18 cellular contexts compared by ENCODE assay signal in genomic region chr3:123262226-123262625, GRCh38.
DNase-seq lines count a peak whose midpoint lies in the region; ATAC-seq and TF ChIP-seq lines count a peak whose summit lies in the region.
"Had no signal": no experiment of that assay in that cellular context is flagged by ENCODE, and none has a peak within 500 bp of the region (broad histone marks: within the 10 kb centered on the region; RNA-seq: fewer than 3 reads in every experiment).

No MANE protein-coding gene starts in this region.

- no peaks in the 10 kb centered on the region for H3K79me2 ChIP-seq in hepatocyte

- 69% methylated on average over 2 of the region's 2 CpGs for WGBS in hepatocyte (ENCODE audit: low lambda C conversion rate, missing lambda C conversion rate)

- intact Hi-C loops in activated T-helper 1 cell treated with anti-CD3 and anti-CD28 coated beads, Interleukin-12 subunit alpha, Interleukin-12 subunit beta, Interleukin-2, Interleukin-4 antibody, amounts not matched to agents 30 ng/mL and 10 ng/mL and 1 ng/mL, durations not matched to agents 14 hours and 24 hours and 36 hours (cut with micrococcal nuclease), result no loop called here

- H3K4me3 ChIP-seq in hepatocyte, result no peak overlapping the region
- H3K4me3 ChIP-seq: PC-9 had no signal

- no peak overlapping the region for H3K4me3 Mint-ChIP-seq in activated naive CD4-positive, alpha-beta T cell treated with anti-CD3 and anti-CD28 coated beads, Interleukin-2, amount 10 ng/mL, durations not matched to agents 7 days and 5 days
- H3K4me3 Mint-ChIP-seq in activated T-helper 1 cell treated with anti-CD3 and anti-CD28 coated beads, Interleukin-12 subunit alpha, Interleukin-12 subunit beta, Interleukin-2, Interleukin-4 antibody, amounts not matched to agents 30 ng/mL and 10 ng/mL and 1 ng/mL, durations not matched to agents 14 hours and 24 hours and 36 hours, result no peak overlapping the region
- no peak overlapping the region for H3K4me3 Mint-ChIP-seq in stimulated activated effector memory CD8-positive, alpha-beta T cell treated with anti-CD3 and anti-CD28 coated beads, Interleukin-12 subunit alpha, Interleukin-12 subunit beta, amount 100 ng/mL, for 72 hours
- H3K4me3 Mint-ChIP-seq: IgD-negative memory B cell had no signal

- peaks cover 3% of the 10 kb centered on the region for H3K36me3 ChIP-seq in hepatocyte (replicated peaks; ENCODE audit: insufficient read depth, low read depth)

- TF ChIP-seq CTCF in hepatocyte (IDR thresholded peaks at IDR 0.05; ENCODE audit: poor library complexity), result no peak

- H3K9me3 Mint-ChIP-seq in activated naive CD4-positive, alpha-beta T cell treated with anti-CD3 and anti-CD28 coated beads, Interleukin-2, amount 10 ng/mL, durations not matched to agents 7 days and 5 days, result no peaks in the 10 kb centered on the region
- H3K9me3 Mint-ChIP-seq in activated naive CD4-positive, alpha-beta T cell treated with anti-CD3 and anti-CD28 coated beads, Interleukin-2, amount 50 U/mL, for 72 hours, result no peaks in the 10 kb centered on the region
- no peaks in the 10 kb centered on the region for H3K9me3 Mint-ChIP-seq in activated T-helper 1 cell treated with anti-CD3 and anti-CD28 coated beads, Interleukin-12 subunit alpha, Interleukin-12 subunit beta, Interleukin-2, Interleukin-4 antibody, amounts not matched to agents 30 ng/mL and 10 ng/mL and 1 ng/mL, durations not matched to agents 14 hours and 24 hours and 36 hours
- no peaks in the 10 kb centered on the region for H3K9me3 Mint-ChIP-seq in stimulated activated effector memory CD8-positive, alpha-beta T cell treated with anti-CD3 and anti-CD28 coated beads, Interleukin-12 subunit alpha, Interleukin-12 subunit beta, amount 100 ng/mL, for 72 hours

- no peaks in the 10 kb centered on the region for H3K27me3 ChIP-seq in hepatocyte

- H3K4me1 ChIP-seq in hepatocyte (ENCODE audit: insufficient read depth), result no peaks in the 10 kb centered on the region

- H3K27ac ChIP-seq in hepatocyte, result peak overlapping the region; percentile 35
- H3K27ac ChIP-seq: C4-2B, PC-9 had no signal

- no peaks in the 10 kb centered on the region for H3K9me2 ChIP-seq in hepatocyte (replicated peaks; ENCODE audit: insufficient read depth)

- no peaks in the 10 kb centered on the region for H4K20me1 ChIP-seq in hepatocyte (ENCODE audit: insufficient read depth, poor library complexity, severe bottlenecking)

- CTCF ChIA-PET in activated naive CD4-positive, alpha-beta T cell treated with anti-CD3 and anti-CD28 coated beads, Interleukin-2, amount 10 ng/mL, durations not matched to agents 7 days and 5 days (lab: Charles Lee), result no interaction called here

- H3K27ac Mint-ChIP-seq in activated naive CD4-positive, alpha-beta T cell treated with anti-CD3 and anti-CD28 coated beads, Interleukin-2, amount 10 ng/mL, durations not matched to agents 7 days and 5 days, result peak overlapping the region; percentile 75
- H3K27ac Mint-ChIP-seq in activated naive CD4-positive, alpha-beta T cell treated with anti-CD3 and anti-CD28 coated beads, Interleukin-2, amount 50 U/mL, for 72 hours, result peak overlapping the region in 1 of 2 donors; percentile 31
- peak overlapping the region; percentile 41 for H3K27ac Mint-ChIP-seq in activated T-helper 1 cell treated with anti-CD3 and anti-CD28 coated beads, Interleukin-12 subunit alpha, Interleukin-12 subunit beta, Interleukin-2, Interleukin-4 antibody, amounts not matched to agents 30 ng/mL and 10 ng/mL and 1 ng/mL, durations not matched to agents 14 hours and 24 hours and 36 hours
- peak overlapping the region; percentile 35 for H3K27ac Mint-ChIP-seq in stimulated activated effector memory CD8-positive, alpha-beta T cell treated with anti-CD3 and anti-CD28 coated beads, Interleukin-12 subunit alpha, Interleukin-12 subunit beta, amount 100 ng/mL, for 72 hours
- H3K27ac Mint-ChIP-seq: IgD-negative memory B cell had no signal

- H3K36me3 Mint-ChIP-seq in activated naive CD4-positive, alpha-beta T cell treated with anti-CD3 and anti-CD28 coated beads, Interleukin-2, amount 10 ng/mL, durations not matched to agents 7 days and 5 days, result peaks cover 22% of the 10 kb centered on the region
- peaks cover 8 to 12% of the 10 kb centered on the region in 2 donors for H3K36me3 Mint-ChIP-seq in activated naive CD4-positive, alpha-beta T cell treated with anti-CD3 and anti-CD28 coated beads, Interleukin-2, amount 50 U/mL, for 72 hours
- H3K36me3 Mint-ChIP-seq in activated T-helper 1 cell treated with anti-CD3 and anti-CD28 coated beads, Interleukin-12 subunit alpha, Interleukin-12 subunit beta, Interleukin-2, Interleukin-4 antibody, amounts not matched to agents 30 ng/mL and 10 ng/mL and 1 ng/mL, durations not matched to agents 14 hours and 24 hours and 36 hours (ENCODE audit: low read depth), result peaks cover 15% of the 10 kb centered on the region
- peaks cover 55% of the 10 kb centered on the region for H3K36me3 Mint-ChIP-seq in stimulated activated effector memory CD8-positive, alpha-beta T cell treated with anti-CD3 and anti-CD28 coated beads, Interleukin-12 subunit alpha, Interleukin-12 subunit beta, amount 100 ng/mL, for 72 hours

- H3K27me3 Mint-ChIP-seq in activated naive CD4-positive, alpha-beta T cell treated with anti-CD3 and anti-CD28 coated beads, Interleukin-2, amount 10 ng/mL, durations not matched to agents 7 days and 5 days, result no peaks in the 10 kb centered on the region
- H3K27me3 Mint-ChIP-seq in activated T-helper 1 cell treated with anti-CD3 and anti-CD28 coated beads, Interleukin-12 subunit alpha, Interleukin-12 subunit beta, Interleukin-2, Interleukin-4 antibody, amounts not matched to agents 30 ng/mL and 10 ng/mL and 1 ng/mL, durations not matched to agents 14 hours and 24 hours and 36 hours (ENCODE audit: insufficient read depth), result no peaks in the 10 kb centered on the region
- H3K27me3 Mint-ChIP-seq: IgD-negative memory B cell had no signal

- no peak for DNase-seq in activated naive CD4-positive, alpha-beta T cell treated with anti-CD3 and anti-CD28 coated beads, Interleukin-2, amount 10 ng/mL, durations not matched to agents 7 days and 5 days
- no peak for DNase-seq in activated naive CD4-positive, alpha-beta T cell treated with anti-CD3 and anti-CD28 coated beads, Interleukin-2, amount 50 U/mL, for 72 hours (ENCODE audit: low spot score in 2 of 2)
- no peak for DNase-seq in activated T-helper 1 cell treated with anti-CD3 and anti-CD28 coated beads, Interleukin-12 subunit alpha, Interleukin-12 subunit beta, Interleukin-2, Interleukin-4 antibody, amounts not matched to agents 30 ng/mL and 10 ng/mL and 1 ng/mL, durations not matched to agents 14 hours and 24 hours and 36 hours (ENCODE audit: low spot score)
- DNase-seq in hepatocyte (ENCODE audit: low spot score) (no peak), cortex of kidney (lab: John Stamatoyannopoulos, UW) (no peak)
- DNase-seq in stimulated activated effector memory CD8-positive, alpha-beta T cell treated with anti-CD3 and anti-CD28 coated beads, Interleukin-12 subunit alpha, Interleukin-12 subunit beta, amount 100 ng/mL, for 72 hours (ENCODE audit: low spot score in 2 of 2), result no peak
- DNase-seq: GOT3, Karpas-422, NCI-H446 treated with DMSO at 0.1 percent for 48 hours, NCI-H526 treated with DMSO at 0.1 percent for 48 hours, PC-9, RPMI8226, SHP77 had no signal

- no peak for ATAC-seq in activated naive CD4-positive, alpha-beta T cell treated with anti-CD3 and anti-CD28 coated beads, Interleukin-2, amount 50 U/mL, for 72 hours
- no peak for ATAC-seq in stimulated activated effector memory CD8-positive, alpha-beta T cell treated with anti-CD3 and anti-CD28 coated beads, Interleukin-12 subunit alpha, Interleukin-12 subunit beta, amount 100 ng/mL, for 72 hours
- no peak for ATAC-seq in HG03139 (IDR thresholded peaks at IDR 0.05; ENCODE audit: unreplicated experiment)
- no peak for ATAC-seq in GM19328 (IDR thresholded peaks at IDR 0.05; ENCODE audit: unreplicated experiment)
- ATAC-seq: HCT116 had no signal

- no peaks in the 10 kb centered on the region for H3K9me3 ChIP-seq in hepatocyte (ENCODE audit: low read depth)

- peaks cover 18% of the 10 kb centered on the region for H3K4me1 Mint-ChIP-seq in activated naive CD4-positive, alpha-beta T cell treated with anti-CD3 and anti-CD28 coated beads, Interleukin-2, amount 10 ng/mL, durations not matched to agents 7 days and 5 days
- peaks cover 10% of the 10 kb centered on the region for H3K4me1 Mint-ChIP-seq in activated T-helper 1 cell treated with anti-CD3 and anti-CD28 coated beads, Interleukin-12 subunit alpha, Interleukin-12 subunit beta, Interleukin-2, Interleukin-4 antibody, amounts not matched to agents 30 ng/mL and 10 ng/mL and 1 ng/mL, durations not matched to agents 14 hours and 24 hours and 36 hours (ENCODE audit: low read depth)
- H3K4me1 Mint-ChIP-seq in stimulated activated effector memory CD8-positive, alpha-beta T cell treated with anti-CD3 and anti-CD28 coated beads, Interleukin-12 subunit alpha, Interleukin-12 subunit beta, amount 100 ng/mL, for 72 hours, result no peaks in the 10 kb centered on the region

- H2AFZ ChIP-seq in hepatocyte, result no peak overlapping the region
- H2AFZ ChIP-seq: PC-9 had no signal

- H3K4me2 ChIP-seq in hepatocyte, result no peak overlapping the region
- H3K4me2 ChIP-seq: PC-9 had no signal
